8 cellular contexts compared by ENCODE assay signal in genomic region chr10:5904227-5904626, GRCh38. TPM values are rescaled to one million over a fixed set of nuclear protein-coding genes. Genes with fewer than 3 reads are reported as not detected.
DNase-seq lines count a peak whose midpoint lies in the region; ATAC-seq and TF ChIP-seq lines count a peak whose summit lies in the region.

No MANE protein-coding gene starts in this region.

- H3K4me3 Mint-ChIP-seq in activated CD8-positive, alpha-beta T cell treated with anti-CD3 and anti-CD28 coated beads for 36 hours: no peak overlapping the region

- H3K4me3 ChIP-seq in aorta (ENCODE audit: low read length in 2 of 2): no peak overlapping the region

- H3K4me1 Mint-ChIP-seq in activated CD8-positive, alpha-beta T cell treated with anti-CD3 and anti-CD28 coated beads for 36 hours (ENCODE audit: low read depth): peaks cover 19% of the 10 kb centered on the region

- H3K4me1 ChIP-seq in aorta (ENCODE audit: control insufficient read depth in 1 of 2, insufficient read depth in 2 of 2, low read length in 2 of 2): no peaks in the 10 kb centered on the region

- no peak overlapping the region for H3K27ac ChIP-seq in aorta (ENCODE audit: low read depth in 1 of 2, low read length in 2 of 2)

- no peaks in the 10 kb centered on the region for H3K9me3 Mint-ChIP-seq in activated CD8-positive, alpha-beta T cell treated with anti-CD3 and anti-CD28 coated beads for 36 hours

- H3K27me3 Mint-ChIP-seq in activated CD8-positive, alpha-beta T cell treated with anti-CD3 and anti-CD28 coated beads for 36 hours: no peaks in the 10 kb centered on the region

- ATAC-seq in GM19395 (IDR thresholded peaks at IDR 0.05; ENCODE audit: unreplicated experiment) (peak; percentile 94), HG03025 (IDR thresholded peaks at IDR 0.05; ENCODE audit: low FRiP score, unreplicated experiment) (peak; percentile 92), aorta (ENCODE audit: low FRiP score) (no peak)
- ATAC-seq in activated CD8-positive, alpha-beta T cell treated with anti-CD3 and anti-CD28 coated beads for 36 hours: no peak

- H3K9me3 ChIP-seq in aorta (ENCODE audit: control insufficient read depth, low read length): no peaks in the 10 kb centered on the region

- no peaks in the 10 kb centered on the region for H3K27me3 ChIP-seq in aorta (ENCODE audit: control insufficient read depth in 1 of 2, insufficient read depth in 2 of 2, low read length in 1 of 2)

- peak overlapping the region; percentile 75 for H3K27ac Mint-ChIP-seq in activated CD8-positive, alpha-beta T cell treated with anti-CD3 and anti-CD28 coated beads for 36 hours

- in situ Hi-C loops in GM13976 (cut with MboI; ENCODE audit: low sequenced_read_pairs, unreplicated experiment): no loop called here

- WGBS in aorta, 2 donors: 74 to 75% methylated on average over 4 of the region's 4 CpGs

- POLR2A ChIA-PET in activated CD8-positive, alpha-beta T cell treated with anti-CD3 and anti-CD28 coated beads for 36 hours (lab: Charles Lee): no interaction called here

- intact Hi-C loops in activated CD8-positive, alpha-beta T cell treated with anti-CD3 and anti-CD28 coated beads for 36 hours (cut with micrococcal nuclease): no loop called here
- intact Hi-C loops in aorta (cut with DNase I): no loop called here

- peaks cover 2 to 5% of the 10 kb centered on the region in 2 donors for H3K36me3 ChIP-seq in aorta (ENCODE audit: control insufficient read depth in 1 of 2, insufficient read depth in 2 of 2, low read length in 1 of 2)

- DNase-seq in GM13976 (ENCODE audit: low spot score) (peak; percentile 77), A172 (ENCODE audit: low spot score) (no peak), aorta (no peak), NCI-H345 (lab: John Stamatoyannopoulos, UW) (no peak)
- DNase-seq in activated CD8-positive, alpha-beta T cell treated with anti-CD3 and anti-CD28 coated beads for 36 hours: no peak
- no peak for DNase-seq in stimulated activated CD4-positive, alpha-beta T cell treated with anti-CD3 and anti-CD28 coated beads, Interleukin-1b, Interleukin-23, amount 100 ng/mL, for 48 hours

- CTCF ChIA-PET in activated CD8-positive, alpha-beta T cell treated with anti-CD3 and anti-CD28 coated beads for 36 hours (lab: Charles Lee): interaction anchor here (1.7 kb wide), 1 partner anchor 10 kb away, joined by 6 read pairs; no protein-coding TSS in a partner anchor

- peaks cover 32% of the 10 kb centered on the region for H3K36me3 Mint-ChIP-seq in activated CD8-positive, alpha-beta T cell treated with anti-CD3 and anti-CD28 coated beads for 36 hours (ENCODE audit: low read depth)

- TF ChIP-seq CTCF in GM13976 (IDR thresholded peaks at IDR 0.05; ENCODE audit: borderline replicate concordance, control extremely low read depth, extremely low read depth, insufficient read depth, missing control alignments): no peak
- TF ChIP-seq CTCF in activated CD8-positive, alpha-beta T cell treated with anti-CD3 and anti-CD28 coated beads for 36 hours (IDR thresholded peaks at IDR 0.05): no peak

RNA-seq across cellular contexts. Expression of gene FBH1, which starts 14.2 kb away (rescaled TPM):
- 10 to 100 TPM; 47.2 to 51.3 TPM for total RNA-seq in activated CD8-positive, alpha-beta T cell treated with anti-CD3 and anti-CD28 coated beads for 36 hours
- 79.0 and 90.1 TPM in 2 replicates for total RNA-seq in A172 (2014; rRNA removed; shearing (Covaris generic))
- 100 to 1,000 TPM; 108 to 110 TPM for total RNA-seq in aorta
- 100 to 1,000 TPM in 1 of 2 donors, 10 to 100 TPM in 1; 36.9 to 101 TPM for polyA plus RNA-seq in aorta

RNA-seq across cellular contexts. Expression of gene ANKRD16, which starts 14.5 kb away (rescaled TPM):
- total RNA-seq in activated CD8-positive, alpha-beta T cell treated with anti-CD3 and anti-CD28 coated beads for 36 hours: 1 to 10 TPM; 7.5 to 7.8 TPM
- total RNA-seq in A172 (2014; rRNA removed; shearing (Covaris generic)): 14.0 and 14.6 TPM in 2 replicates
- total RNA-seq in aorta: 1 to 10 TPM; 4.6 to 8.8 TPM
- polyA plus RNA-seq in aorta: 1 to 10 TPM; 6.1 to 6.7 TPM

Comparison
In these comparisons a context has a peak if more than half of its experiments do, and no peak if none do; other contexts are left out.
1. ATAC-seq: peak in GM19395 (single experiment) and HG03025 (single experiment); none in activated CD8-positive, alpha-beta T cell treated with anti-CD3 and anti-CD28 coated beads for 36 hours (single experiment) and aorta (single experiment).